In genomic region chr1:53622531-53622930, GRCh38 we compare ENCODE assay signal across 19 cellular contexts.
DNase-seq lines count a peak whose midpoint lies in the region; ATAC-seq, FAIRE-seq and TF ChIP-seq lines count a peak whose summit lies in the region.
"Had no signal": no experiment of that assay in that cellular context is flagged by ENCODE, and none has a peak within 500 bp of the region (broad histone marks: within the 10 kb centered on the region; RNA-seq: fewer than 3 reads in every experiment).

No MANE protein-coding gene starts in this region.

- H3K27ac ChIP-seq in GM23338 (ENCODE audit: low read depth) (no peak overlapping the region), H1 (ENCODE audit: low read depth, low read length) (no peak overlapping the region), trophoblast cell (ENCODE audit: low read depth, low read length) (no peak overlapping the region)
- H3K27ac ChIP-seq: SK-N-MC had no signal

- H3K9me2 ChIP-seq in GM23338 (ENCODE audit: insufficient read depth), result no peaks in the 10 kb centered on the region

- no peak overlapping the region for H4K5ac ChIP-seq in H1 (ENCODE audit: insufficient read length, low read depth, low read length)

- DNase-seq in GM23338 (ENCODE audit: low spot score) (peak; percentile 39), WTC11 (ENCODE audit: low spot score) (no peak), H1 (ENCODE audit: low read depth in 1 of 2, low spot score in 2 of 2) (peak in 1 of 2 experiments; percentile 44), posterior vena cava (ENCODE audit: low spot score) (peak; percentile 34), trophoblast cell (no peak), NCI-H2171 treated with DMSO at 0.1 percent for 48 hours (lab: John Stamatoyannopoulos, UW) (no peak), GM13977 (ENCODE audit: low spot score) (no peak)
- DNase-seq: C1 segment of cervical spinal cord; CD8-positive, alpha-beta memory T cell; KBM-7; NCI-H1105 treated with DMSO at 0.1 percent for 48 hours; NCI-H1694 treated with DMSO at 0.1 percent for 48 hours; NCI-H510A; NCI-H82; OCI-M1; SHP77 had no signal

- H4K20me1 ChIP-seq in GM23338 (replicated peaks; ENCODE audit: insufficient read depth) (no peaks in the 10 kb centered on the region), H1 (replicated peaks in 1 of 2; ENCODE audit: control insufficient read depth in 1 of 2, insufficient read depth in 2 of 2, low read length in 2 of 2) (no peaks in the 10 kb centered on the region)

- TF ChIP-seq RAD21 in H1 (IDR thresholded peaks at IDR 0.05 in 1 of 2, conservative IDR thresholded peaks at IDR 0.05 in 1 of 2; ENCODE audit: low read depth in 2 of 2, low read length in 2 of 2), result peak; percentile 20 to 53; a peak in 3 of 4 replicates

- H3K36me3 ChIP-seq in GM23338 (ENCODE audit: insufficient read depth) (no peaks in the 10 kb centered on the region), H1 (ENCODE audit: control insufficient read depth in 2 of 4, insufficient read depth in 4 of 4, low read length in 3 of 4) (no peaks in the 10 kb centered on the region), trophoblast cell (ENCODE audit: control insufficient read depth in 1 of 2, insufficient read depth in 2 of 2, low read length in 2 of 2) (no peaks in the 10 kb centered on the region)

- H2AFZ ChIP-seq in GM23338 (no peak overlapping the region), H1 (ENCODE audit: low read length) (no peak overlapping the region), trophoblast cell (ENCODE audit: insufficient read depth, low read length, poor library complexity) (no peak overlapping the region)

- H2BK12ac ChIP-seq in H1 (ENCODE audit: low read depth, low read length) (no peak overlapping the region), trophoblast cell (ENCODE audit: low read length) (no peak overlapping the region)

- H3K27ac Mint-ChIP-seq in GM23338, result no peak overlapping the region
- no peak overlapping the region for H3K27ac Mint-ChIP-seq in WTC11
- H3K27ac Mint-ChIP-seq: CD8-positive, alpha-beta memory T cell had no signal

- H4K8ac ChIP-seq in H1 (ENCODE audit: extremely low read depth, insufficient read depth, low read length), result no peak overlapping the region
- no peak overlapping the region for H4K8ac ChIP-seq in trophoblast cell (ENCODE audit: low read depth, low read length)

- WGBS in H1 (ENCODE audit: extremely low coverage in 1 of 2, insufficient coverage in 1 of 2, insufficient read length in 1 of 2, insufficient replicate concordance in 2 of 2, low coverage in 1 of 2, low lambda C conversion rate in 2 of 2, missing lambda C conversion rate in 1 of 2), 2 experiments, result 82% methylated on average over 5 of the region's 5 CpGs; no CpG with 5 or more reads in 1 of the 2 experiments
- no CpG with 5 or more reads among the region's 5 CpGs for WGBS in trophoblast cell (ENCODE audit: extremely low coverage, insufficient coverage, insufficient read length)

- in situ Hi-C loops in GM13977 (cut with MboI; ENCODE audit: low pct_unique_long_range_greater_than_20kb, low sequenced_read_pairs, unreplicated experiment), result no loop called here

- TF ChIP-seq EP300 in H1 (IDR thresholded peaks at IDR 0.05; ENCODE audit: borderline replicate concordance in 1 of 2, low read depth in 2 of 2, low read length in 2 of 2), result no peak

- H3K9ac ChIP-seq in H1 (replicated peaks in 1 of 4; ENCODE audit: extremely low read depth in 1 of 4, low read depth in 3 of 4, low read length in 3 of 4) (no peak overlapping the region), trophoblast cell (ENCODE audit: low read length) (no peak overlapping the region)

- no peaks in the 10 kb centered on the region for H3K23me2 ChIP-seq in H1 (ENCODE audit: low read depth, low read length)

- no peak for TF ChIP-seq POLR2A in H1 (IDR thresholded peaks at IDR 0.05; ENCODE audit: control extremely low read depth in 1 of 2, low read depth in 2 of 2, low read length in 2 of 2)

- H3K4me1 Mint-ChIP-seq in GM23338 (peaks cover 11% of the 10 kb centered on the region; the same call in 2 of the 3 replicates), WTC11 (no peaks in the 10 kb centered on the region)
- H3K4me1 Mint-ChIP-seq: CD8-positive, alpha-beta memory T cell had no signal

- H3K9me3 ChIP-seq in H1 (ENCODE audit: insufficient read depth in 2 of 2, low read depth in 1 of 2, low read length in 1 of 2) (no peaks in the 10 kb centered on the region), trophoblast cell (ENCODE audit: insufficient read depth, low read depth, low read length) (peaks cover 2% of the 10 kb centered on the region)

- no peaks in the 10 kb centered on the region for H3K36me3 Mint-ChIP-seq in GM23338 (ENCODE audit: low read depth)
- H3K36me3 Mint-ChIP-seq in WTC11, result no peaks in the 10 kb centered on the region
- H3K36me3 Mint-ChIP-seq: CD8-positive, alpha-beta memory T cell had no signal

- ATAC-seq in GM23338 (peak; percentile 50), WTC11 (peak; percentile 36; the same call in 1 of the 2 replicates)
- ATAC-seq: HCT116 had no signal

- H2BK5ac ChIP-seq in H1 (ENCODE audit: low read depth, low read length) (no peak overlapping the region), trophoblast cell (ENCODE audit: low read depth, low read length, poor library complexity) (no peak overlapping the region)

- no peak overlapping the region for H3K23ac ChIP-seq in H1 (ENCODE audit: insufficient read length)
- no peak overlapping the region for H3K23ac ChIP-seq in trophoblast cell (ENCODE audit: low read length)

- H2BK120ac ChIP-seq in H1 (replicated peaks; ENCODE audit: low read depth, low read length), result no peak overlapping the region
- no peak overlapping the region for H2BK120ac ChIP-seq in trophoblast cell (ENCODE audit: insufficient read depth, low read length, poor library complexity)

- H2BK15ac ChIP-seq in H1 (ENCODE audit: low read length), result no peak overlapping the region

- H4K91ac ChIP-seq in H1 (replicated peaks; ENCODE audit: insufficient read length, low read length) (no peak overlapping the region), trophoblast cell (ENCODE audit: low read depth, low read length) (no peak overlapping the region)

- no peak overlapping the region for H3K4ac ChIP-seq in H1 (replicated peaks; ENCODE audit: insufficient read length, low read depth, low read length)
- no peak overlapping the region for H3K4ac ChIP-seq in trophoblast cell (ENCODE audit: low read depth, low read length)

- no peaks in the 10 kb centered on the region for H3K79me1 ChIP-seq in H1 (ENCODE audit: low read depth, low read length)
- H3K79me1 ChIP-seq in trophoblast cell (ENCODE audit: low read length), result no peaks in the 10 kb centered on the region

- H3K27me3 Mint-ChIP-seq in GM23338 (ENCODE audit: insufficient read depth, low read depth, poor library complexity) (peaks cover 8% of the 10 kb centered on the region), WTC11 (ENCODE audit: low read depth) (no peaks in the 10 kb centered on the region)

- TF ChIP-seq CTCF in GM23338 (conservative IDR thresholded peaks at IDR 0.05; ENCODE audit: low read depth in 2 of 2) (peak; percentile 26 to 46; a peak in 3 of 4 replicates), WTC11 (IDR thresholded peaks at IDR 0.05) (no peak), H1 (IDR thresholded peaks at IDR 0.05; ENCODE audit: control extremely low read depth in 1 of 3, insufficient read depth in 1 of 3, low read depth in 1 of 3, low read length in 3 of 3) (peak; percentile 10 to 52 (median 42)), GM13977 (IDR thresholded peaks at IDR 0.05; ENCODE audit: extremely low read depth, insufficient read depth, missing control alignments) (no peak)

- H3K79me2 ChIP-seq in GM23338 (replicated peaks; ENCODE audit: insufficient read depth) (no peaks in the 10 kb centered on the region), H1 (ENCODE audit: control insufficient read depth in 1 of 2, insufficient read depth in 2 of 2, low read length in 2 of 2) (no peaks in the 10 kb centered on the region), trophoblast cell (ENCODE audit: control insufficient read depth, insufficient read depth, low read length, poor library complexity) (no peaks in the 10 kb centered on the region)

- H3K4me3 Mint-ChIP-seq in GM23338 (no peak overlapping the region), WTC11 (no peak overlapping the region)
- H3K4me3 Mint-ChIP-seq: CD8-positive, alpha-beta memory T cell had no signal

- H2BK20ac ChIP-seq in H1 (ENCODE audit: low read length), result no peak overlapping the region

- H3K4me3 ChIP-seq in GM23338 (no peak overlapping the region), H1 (ENCODE audit: extremely low read depth in 1 of 4, insufficient read depth in 2 of 4, low read depth in 3 of 4, low read length in 4 of 4) (no peak overlapping the region), trophoblast cell (ENCODE audit: low read depth, low read length) (no peak overlapping the region)
- H3K4me3 ChIP-seq: SK-N-MC had no signal

- no peak for FAIRE-seq in H1 (lab: Jason Lieb, UNC)
- FAIRE-seq: D721Med had no signal

- H3K4me2 ChIP-seq in GM23338, result no peak overlapping the region
- H3K4me2 ChIP-seq in H1 (ENCODE audit: insufficient read depth in 1 of 2, low read depth in 2 of 2, low read length in 2 of 2), result no peak overlapping the region
- no peak overlapping the region for H3K4me2 ChIP-seq in trophoblast cell (ENCODE audit: low read length)

- H3F3A ChIP-seq in GM23338 (replicated peaks; ENCODE audit: low read depth), result no peaks in the 10 kb centered on the region

- no peaks in the 10 kb centered on the region for H3K9me3 Mint-ChIP-seq in GM23338
- H3K9me3 Mint-ChIP-seq in WTC11, result no peaks in the 10 kb centered on the region
- H3K9me3 Mint-ChIP-seq: CD8-positive, alpha-beta memory T cell had no signal

- H3K18ac ChIP-seq in H1 (ENCODE audit: extremely low read depth, low read length) (no peak overlapping the region), trophoblast cell (ENCODE audit: low read length) (no peak overlapping the region)

- H3K27me3 ChIP-seq in GM23338 (ENCODE audit: insufficient read depth), result no peaks in the 10 kb centered on the region
- H3K27me3 ChIP-seq in H1 (replicated peaks in 1 of 4; ENCODE audit: control insufficient read depth in 3 of 4, extremely low read depth in 1 of 4, insufficient read depth in 3 of 4, low read length in 3 of 4), result no peaks in the 10 kb centered on the region
- H3K27me3 ChIP-seq in trophoblast cell (ENCODE audit: insufficient read depth, low read length), result no peaks in the 10 kb centered on the region

- no peak overlapping the region for H3K14ac ChIP-seq in H1 (ENCODE audit: insufficient read length)
- no peak overlapping the region for H3K14ac ChIP-seq in trophoblast cell (ENCODE audit: low read length)

- intact Hi-C loops in posterior vena cava (cut with DNase I), result no loop called here

- POLR2A ChIA-PET in WTC11 (lab: Charles Lee), result no interaction called here
- POLR2A ChIA-PET in H1 (lab: Charles Lee; ENCODE audit: partially characterized antibody), result no interaction called here

- no peak overlapping the region for H4K12ac ChIP-seq in trophoblast cell (ENCODE audit: low read depth, low read length)

- H2AK5ac ChIP-seq in H1 (ENCODE audit: low read depth, low read length) (no peak overlapping the region), trophoblast cell (ENCODE audit: low read length) (no peak overlapping the region)

- no peak overlapping the region for H3K56ac ChIP-seq in H1 (replicated peaks; ENCODE audit: insufficient read length, low read depth, low read length)

- CTCF ChIA-PET in WTC11 (lab: Charles Lee) (no interaction called here), H1 (lab: Charles Lee; ENCODE audit: partially characterized antibody) (interaction anchor here (0.9 to 1.5 kb wide), 4 partner anchors 10 to 137 kb away, joined by 3 to 6 read pairs (median 4); no protein-coding TSS in a partner anchor)

- H3K4me1 ChIP-seq in GM23338 (ENCODE audit: insufficient read depth) (no peaks in the 10 kb centered on the region), H1 (replicated peaks in 1 of 4; ENCODE audit: control insufficient read depth in 3 of 4, insufficient read depth in 4 of 4, low read length in 3 of 4) (no peaks in the 10 kb centered on the region), trophoblast cell (ENCODE audit: control insufficient read depth in 1 of 2, insufficient read depth in 2 of 2, low read length in 2 of 2) (no peaks in the 10 kb centered on the region)

Comparison
In these comparisons a context has a peak if more than half of its experiments do, and no peak if none do; other contexts are left out.
1. DNase-seq: peak in GM23338 (single experiment) and posterior vena cava (single experiment); none in WTC11 (single experiment), trophoblast cell (0 of 2), NCI-H2171 treated with DMSO at 0.1 percent for 48 hours (single experiment) and GM13977 (single experiment).
2. CTCF ChIP-seq: peak in GM23338 (2 of 2) and H1 (3 of 3); none in WTC11 (single experiment) and GM13977 (single experiment).